25 cellular contexts compared by ENCODE assay signal in genomic region chr4:10034612-10035104, GRCh38.
"Had no signal": no experiment of that assay in that cellular context is flagged by ENCODE, and none has a peak within 500 bp of the region (broad histone marks: within the 10 kb centered on the region; RNA-seq: fewer than 3 reads in every experiment).

No MANE protein-coding gene starts in this region.

- H3K27ac ChIP-seq: colonic mucosa, hepatocyte, right atrium auricular region, spleen, thoracic aorta, uterus had no signal

- H3K9me3 Mint-ChIP-seq: memory B cell; naive thymus-derived CD8-positive, alpha-beta T cell; neural crest cell; type B pancreatic cell had no signal

- ATAC-seq: activated CD4-positive, alpha-beta T cell treated with anti-CD3 and anti-CD28 coated beads for 36 hours; gastrocnemius medialis; left cardiac atrium; naive thymus-derived CD8-positive, alpha-beta T cell; stimulated activated naive CD8-positive, alpha-beta T cell treated with anti-CD3 and anti-CD28 coated beads, Interleukin-15, Interleukin-2, amounts not matched to agents 100 U/mL and 50 U/mL, for 24 hours had no signal

- H3K9me3 ChIP-seq: colonic mucosa, gastrocnemius medialis, right atrium auricular region, spleen, thoracic aorta, uterus had no signal

- FAIRE-seq: keratinocyte had no signal

- H3K27me3 Mint-ChIP-seq: activated CD4-positive, alpha-beta T cell treated with anti-CD3 and anti-CD28 coated beads for 36 hours had no signal

- H3K4me1 ChIP-seq: colonic mucosa, uterus had no signal

- H3K79me2 ChIP-seq: hepatocyte had no signal

- H3K27me3 ChIP-seq: colonic mucosa, dorsolateral prefrontal cortex, gastrocnemius medialis, hepatocyte, right atrium auricular region, uterus had no signal

- H2AFZ ChIP-seq: hepatocyte had no signal

- DNase-seq: activated CD4-positive, alpha-beta T cell treated with anti-CD3 and anti-CD28 coated beads for 36 hours; activated CD4-positive, alpha-beta T cell treated with anti-CD3 and anti-CD28 coated beads, Interleukin-2, amount 50 U/mL, for 4 hours; activated CD4-positive, CD25-positive, alpha-beta regulatory T cell; activated effector memory CD4-positive, alpha-beta T cell treated with Interleukin-2 at 50 U/mL for 16 hours; activated naive CD4-positive, alpha-beta T cell treated with Interleukin-2 at 50 U/mL for 16 hours; activated T-cell treated with anti-CD3 and anti-CD28 coated beads for 4 hours; anterior cingulate cortex; colonic mucosa; dorsolateral prefrontal cortex; effector memory CD4-positive, alpha-beta T cell; left cardiac atrium; naive thymus-derived CD8-positive, alpha-beta T cell; occipital lobe; spleen; stimulated activated naive CD8-positive, alpha-beta T cell treated with anti-CD3 and anti-CD28 coated beads, Interleukin-15, Interleukin-2, amounts not matched to agents 100 U/mL and 50 U/mL, for 24 hours; uterus had no signal

- H3K4me3 Mint-ChIP-seq: activated CD4-positive, alpha-beta T cell treated with anti-CD3 and anti-CD28 coated beads for 36 hours; activated naive CD8-positive, alpha-beta T cell; naive thymus-derived CD8-positive, alpha-beta T cell; neural crest cell; type B pancreatic cell had no signal

- H3K4me2 ChIP-seq: hepatocyte had no signal

- H3K36me3 ChIP-seq: colonic mucosa, gastrocnemius medialis, right atrium auricular region, thoracic aorta, uterus had no signal

- H3K36me3 Mint-ChIP-seq: type B pancreatic cell had no signal

- H3K4me3 ChIP-seq: colonic mucosa, dorsolateral prefrontal cortex, gastrocnemius medialis, hepatocyte, right atrium auricular region, spleen, thoracic aorta, uterus had no signal
